12 cellular contexts compared by ENCODE assay signal in genomic region chr4:147714575-147715401, GRCh38. TPM values are rescaled to one million over a fixed set of nuclear protein-coding genes. Genes with fewer than 3 reads are reported as not detected.
DNase-seq lines count a peak whose midpoint lies in the region; ATAC-seq and TF ChIP-seq lines count a peak whose summit lies in the region.
"Had no signal": no experiment of that assay in that cellular context is flagged by ENCODE, and none has a peak within 500 bp of the region (broad histone marks: within the 10 kb centered on the region; RNA-seq: fewer than 3 reads in every experiment).

No MANE protein-coding gene starts in this region.

- no peak overlapping the region for H2AFZ ChIP-seq in trophoblast cell (ENCODE audit: insufficient read depth, low read length, poor library complexity)

- CTCF ChIA-PET in BJ (lab: Yijun Ruan, JAX) = interaction anchor here (1.8 to 14.2 kb wide), 2 partner anchors 145 to 151 kb away, joined by 4 to 169 read pairs; no protein-coding TSS in a partner anchor

- H3K79me1 ChIP-seq in trophoblast cell (ENCODE audit: low read length) = peaks cover 2% of the 10 kb centered on the region

- H3K27me3 ChIP-seq in BJ (ENCODE audit: control insufficient read depth, insufficient read depth, low read length) (no peaks in the 10 kb centered on the region), trophoblast cell (ENCODE audit: insufficient read depth, low read length) (no peaks in the 10 kb centered on the region)

- H3K27ac ChIP-seq in trophoblast cell (ENCODE audit: low read depth, low read length) = no peak overlapping the region

- peak; percentile 72 for DNase-seq in BJ (ENCODE audit: low read depth)
- peak; percentile 67 for DNase-seq in RKO (ENCODE audit: low spot score)
- DNase-seq in fibroblast of gingiva (ENCODE audit: low read depth) = peak; percentile 86
- DNase-seq in trophoblast cell = peak; percentile 84 to 95
- DNase-seq: activated T-cell treated with anti-CD3 and anti-CD28 coated beads, Interleukin-2, amount 50 U/mL, for 1 hour; CD4-positive, alpha-beta memory T cell; NCI-H1694 treated with DMSO at 0.1 percent for 48 hours; stimulated activated CD4-positive, alpha-beta T cell treated with anti-CD3 and anti-CD28 coated beads, Interleukin-12 subunit alpha, Interleukin-12 subunit beta, amount 100 ng/mL, for 4 hours had no signal

- WGBS in trophoblast cell (ENCODE audit: extremely low coverage, insufficient coverage, insufficient read length) = no CpG with 5 or more reads among the region's 8 CpGs

- H4K8ac ChIP-seq in trophoblast cell (ENCODE audit: low read depth, low read length) = no peak overlapping the region

- no peak overlapping the region for H3K23ac ChIP-seq in trophoblast cell (ENCODE audit: low read length)

- no peak overlapping the region for H4K91ac ChIP-seq in trophoblast cell (ENCODE audit: low read depth, low read length)

- H2BK120ac ChIP-seq in trophoblast cell (ENCODE audit: insufficient read depth, low read length, poor library complexity) = no peak overlapping the region

- no peak overlapping the region for H3K4ac ChIP-seq in trophoblast cell (ENCODE audit: low read depth, low read length)

- H3K36me3 ChIP-seq in BJ (ENCODE audit: control insufficient read depth, insufficient read depth, low read length) = no peaks in the 10 kb centered on the region
- no peaks in the 10 kb centered on the region for H3K36me3 ChIP-seq in trophoblast cell (ENCODE audit: control insufficient read depth in 1 of 2, insufficient read depth in 2 of 2, low read length in 2 of 2)

- no peak overlapping the region for H3K14ac ChIP-seq in trophoblast cell (ENCODE audit: low read length)

- H4K12ac ChIP-seq in trophoblast cell (ENCODE audit: low read depth, low read length) = no peak overlapping the region

- no peaks in the 10 kb centered on the region for H3K79me2 ChIP-seq in trophoblast cell (ENCODE audit: control insufficient read depth, insufficient read depth, low read length, poor library complexity)

- ATAC-seq in GM19455 (IDR thresholded peaks at IDR 0.05; ENCODE audit: unreplicated experiment) (no peak), HG02623 (IDR thresholded peaks at IDR 0.05; ENCODE audit: unreplicated experiment) (no peak), GM19395 (IDR thresholded peaks at IDR 0.05; ENCODE audit: unreplicated experiment) (no peak), HG02588 (IDR thresholded peaks at IDR 0.05; ENCODE audit: unreplicated experiment) (no peak)

- POLR2A ChIA-PET in BJ (lab: Charles Lee) = interaction anchor here (0.6 kb wide), 1 partner anchor 12 kb away, joined by 4 read pairs; no protein-coding TSS in a partner anchor

- no peak for TF ChIP-seq CTCF in BJ (IDR thresholded peaks at IDR 0.05; ENCODE audit: insufficient read depth, low read depth, low read length)

- no peak overlapping the region for H3K9ac ChIP-seq in trophoblast cell (ENCODE audit: low read length)

- H3K4me2 ChIP-seq in trophoblast cell (ENCODE audit: low read length) = no peak overlapping the region

- no peak overlapping the region for H2BK12ac ChIP-seq in trophoblast cell (ENCODE audit: low read length)

- H3K18ac ChIP-seq in trophoblast cell (ENCODE audit: low read length) = no peak overlapping the region

- no peaks in the 10 kb centered on the region for H3K9me3 ChIP-seq in trophoblast cell (ENCODE audit: insufficient read depth, low read depth, low read length)

- no peak overlapping the region for H2AK5ac ChIP-seq in trophoblast cell (ENCODE audit: low read length)

- H2BK5ac ChIP-seq in trophoblast cell (ENCODE audit: low read depth, low read length, poor library complexity) = no peak overlapping the region

- H3K4me3 ChIP-seq in BJ (ENCODE audit: low read depth, low read length) (no peak overlapping the region), trophoblast cell (ENCODE audit: low read depth, low read length) (no peak overlapping the region)

- peaks cover 2 to 3% of the 10 kb centered on the region in 2 experiments for H3K4me1 ChIP-seq in trophoblast cell (ENCODE audit: control insufficient read depth in 1 of 2, insufficient read depth in 2 of 2, low read length in 2 of 2)

RNA-seq across cellular contexts. Expression of gene ARHGAP10, which starts 17.1 kb away (rescaled TPM):
- 17.6 and 20.2 TPM in 2 replicates for polyA plus RNA-seq in BJ (2011; rRNA removed)
- 17.4 and 18.3 TPM in 2 replicates for polyA minus RNA-seq in BJ (2011; rRNA and poly(A)+ RNA removed)
- polyA plus RNA-seq in trophoblast cell (2013) = 18.2 and 18.7 TPM in 2 replicates

RNA-seq across cellular contexts. Expression of gene PRMT9, which starts 30.8 kb away (rescaled TPM):
- 3.3 and 6.4 TPM in 2 replicates for polyA plus RNA-seq in BJ (2011; rRNA removed)
- 2.9 and 3.6 TPM in 2 replicates for polyA minus RNA-seq in BJ (2011; rRNA and poly(A)+ RNA removed)
- polyA plus RNA-seq in trophoblast cell (2013) = 4.2 and 4.4 TPM in 2 replicates
